Comparison of ENCODE assay signal across 8 cellular contexts in genomic region chr5:72320022-72320898, GRCh38. TPM values are rescaled to one million over a fixed set of nuclear protein-coding genes. Genes with fewer than 3 reads are reported as not detected.
DNase-seq lines count a peak whose midpoint lies in the region; ATAC-seq and TF ChIP-seq lines count a peak whose summit lies in the region.

MRPS27 (minus strand) TSS chr5:72320240; CDS start chr5:72320221, 19 bp downstream.
PTCD2 (plus strand) TSS chr5:72320373; CDS start chr5:72320383, 10 bp downstream.

- TF ChIP-seq CTCF in GM12875 (IDR thresholded peaks at IDR 0.05; ENCODE audit: borderline replicate concordance, insufficient read depth, low read depth, low read length) (peak; percentile 22; the same call in 1 of the 2 replicates), transverse colon (IDR thresholded peaks at IDR 0.05) (peak in 1 of 5 experiments; percentile 21)

- H2BK120ac ChIP-seq in trophoblast cell (ENCODE audit: insufficient read depth, low read length, poor library complexity) = peak within 1 kb of the TSS; percentile 80

- H3K27ac ChIP-seq in trophoblast cell (ENCODE audit: low read depth, low read length) (peak within 1 kb of the TSS; percentile 62), transverse colon (peak within 1 kb of the TSS; percentile 77 to 90 (median 82))

- peak within 1 kb of the TSS; percentile 62 for H2BK5ac ChIP-seq in trophoblast cell (ENCODE audit: low read depth, low read length, poor library complexity)

- peak; percentile 100 for ATAC-seq in HG02798 (IDR thresholded peaks at IDR 0.05; ENCODE audit: poor library complexity, unreplicated experiment)

- H3K79me1 ChIP-seq in trophoblast cell (ENCODE audit: low read length) = peaks cover 9% of the 10 kb centered on the region

- peak within 1 kb of the TSS; percentile 86 for H3K18ac ChIP-seq in trophoblast cell (ENCODE audit: low read length)

- peaks cover 15% of the 10 kb centered on the region for H3K36me3 ChIP-seq in adipocyte (ENCODE audit: control insufficient read depth, insufficient read depth, low read length, severe bottlenecking)
- H3K36me3 ChIP-seq in trophoblast cell (ENCODE audit: control insufficient read depth in 1 of 2, insufficient read depth in 2 of 2, low read length in 2 of 2) = peaks cover 3 to 6% of the 10 kb centered on the region in 2 experiments
- peaks cover 0 to 4% (median 0%) of the 10 kb centered on the region in 4 donors for H3K36me3 ChIP-seq in transverse colon

- H3K4me3 ChIP-seq in GM12875 (ENCODE audit: low read depth, low read length) (peak within 1 kb of the TSS; percentile 74), adipocyte (ENCODE audit: low read length) (peak within 1 kb of the TSS; percentile 100), trophoblast cell (ENCODE audit: low read depth, low read length) (peak within 1 kb of the TSS; percentile 86), transverse colon (peak within 1 kb of the TSS; percentile 57 to 83 (median 65))

- H4K91ac ChIP-seq in trophoblast cell (ENCODE audit: low read depth, low read length) = peak within 1 kb of the TSS; percentile 93

- TF ChIP-seq EP300 in transverse colon (IDR thresholded peaks at IDR 0.05; ENCODE audit: low read depth) = no peak

- H2AFZ ChIP-seq in trophoblast cell (ENCODE audit: insufficient read depth, low read length, poor library complexity) = peak within 1 kb of the TSS; percentile 90

- H4K8ac ChIP-seq in trophoblast cell (ENCODE audit: low read depth, low read length) = peak within 1 kb of the TSS; percentile 97

- H3K9me3 ChIP-seq in adipocyte (ENCODE audit: control insufficient read depth, low read length) (no peaks in the 10 kb centered on the region), trophoblast cell (ENCODE audit: insufficient read depth, low read depth, low read length) (peaks cover 2% of the 10 kb centered on the region), transverse colon (no peaks in the 10 kb centered on the region)

- in situ Hi-C loops in transverse colon (cut with MboI; ENCODE audit: low pct_ligation_motif_present in 1 of 4, low pct_unique_long_range_greater_than_20kb in 1 of 4, low sequenced_read_pairs in 3 of 4) = loop anchor here in 2 of 4 donors (10.0 to 25.0 kb wide), 2 partner anchors 533 to 535 kb away; no protein-coding TSS in a partner anchor

- H2AK5ac ChIP-seq in trophoblast cell (ENCODE audit: low read length) = peak within 1 kb of the TSS; percentile 45

- intact Hi-C loops in cardiac septum (cut with DNase I) = no loop called here
- intact Hi-C loops in transverse colon (cut with DNase I; ENCODE audit: low total_unique reads) = no loop called here

- H3K9ac ChIP-seq in adipocyte (ENCODE audit: low read length) = peak within 1 kb of the TSS; percentile 96
- peak within 1 kb of the TSS; percentile 87 for H3K9ac ChIP-seq in trophoblast cell (ENCODE audit: low read length)

- no peaks in the 10 kb centered on the region for H3K27me3 ChIP-seq in adipocyte (replicated peaks; ENCODE audit: control insufficient read depth, insufficient read depth, low read length)
- no peaks in the 10 kb centered on the region for H3K27me3 ChIP-seq in trophoblast cell (ENCODE audit: insufficient read depth, low read length)
- no peaks in the 10 kb centered on the region for H3K27me3 ChIP-seq in transverse colon

- peak within 1 kb of the TSS; percentile 98 for H3K4me2 ChIP-seq in trophoblast cell (ENCODE audit: low read length)

- DNase-seq in NCI-H1417 treated with DMSO at 0.1 percent for 48 hours (lab: John Stamatoyannopoulos, UW) (peak; percentile 75), SW480 (ENCODE audit: low spot score) (peak; percentile 97), adipocyte (ENCODE audit: low read depth) (peak; percentile 100), cardiac septum (ENCODE audit: low spot score) (peak; percentile 97), trophoblast cell (peak; percentile 99), transverse colon (peak; percentile 97)

- peaks cover 6% of the 10 kb centered on the region for H3K79me2 ChIP-seq in trophoblast cell (ENCODE audit: control insufficient read depth, insufficient read depth, low read length, poor library complexity)

- H4K12ac ChIP-seq in trophoblast cell (ENCODE audit: low read depth, low read length) = peak within 1 kb of the TSS; percentile 90

- no peak within 1 kb of the TSS for H3K23ac ChIP-seq in trophoblast cell (ENCODE audit: low read length)

- WGBS in trophoblast cell (ENCODE audit: extremely low coverage, insufficient coverage, insufficient read length) = no CpG with 5 or more reads among the region's 51 CpGs
- WGBS in transverse colon (ENCODE audit: low coverage in 1 of 2), 2 donors = 0 to 1% methylated on average over 4 to 50 of the region's 51 CpGs

- H3K4ac ChIP-seq in trophoblast cell (ENCODE audit: low read depth, low read length) = peak within 1 kb of the TSS; percentile 32

- peak within 1 kb of the TSS; percentile 72 for H3K14ac ChIP-seq in trophoblast cell (ENCODE audit: low read length)

- no peak within 1 kb of the TSS for H2BK12ac ChIP-seq in trophoblast cell (ENCODE audit: low read length)

- TF ChIP-seq POLR2A in transverse colon (IDR thresholded peaks at IDR 0.05) = peak; percentile 55

- H3K4me1 ChIP-seq in adipocyte (ENCODE audit: control insufficient read depth, insufficient read depth, low read length) (peaks cover 12% of the 10 kb centered on the region), trophoblast cell (ENCODE audit: control insufficient read depth in 1 of 2, insufficient read depth in 2 of 2, low read length in 2 of 2) (peaks cover 0 to 1% of the 10 kb centered on the region in 2 experiments), transverse colon (peaks cover 0 to 25% (median 11%) of the 10 kb centered on the region in 4 donors)

RNA-seq across cellular contexts. Expression of gene MRPS27, which starts in this region (rescaled TPM):
- 60.4 TPM for total RNA-seq in cardiac septum
- polyA plus RNA-seq in trophoblast cell (2013) = 43.2 and 43.5 TPM in 2 replicates
- total RNA-seq in transverse colon = 10 to 100 TPM; 14.3 to 34.7 (median 27.9) TPM

RNA-seq across cellular contexts. Expression of gene PTCD2, which starts in this region (rescaled TPM):
- 17.3 TPM for total RNA-seq in cardiac septum
- polyA plus RNA-seq in trophoblast cell (2013) = 5.7 and 6.1 TPM in 2 replicates
- 1 to 10 TPM; 1.5 to 9.5 (median 2.9) TPM for total RNA-seq in transverse colon

Comparison
In these comparisons a context has a peak if more than half of its experiments do, and no peak if none do; other contexts are left out.
1. Peak in every context shown above with its lines: DNase-seq, ATAC-seq, H3K4me3 ChIP-seq and H3K27ac ChIP-seq.